10 cellular contexts compared by ENCODE assay signal in the genomic region with DNA sequence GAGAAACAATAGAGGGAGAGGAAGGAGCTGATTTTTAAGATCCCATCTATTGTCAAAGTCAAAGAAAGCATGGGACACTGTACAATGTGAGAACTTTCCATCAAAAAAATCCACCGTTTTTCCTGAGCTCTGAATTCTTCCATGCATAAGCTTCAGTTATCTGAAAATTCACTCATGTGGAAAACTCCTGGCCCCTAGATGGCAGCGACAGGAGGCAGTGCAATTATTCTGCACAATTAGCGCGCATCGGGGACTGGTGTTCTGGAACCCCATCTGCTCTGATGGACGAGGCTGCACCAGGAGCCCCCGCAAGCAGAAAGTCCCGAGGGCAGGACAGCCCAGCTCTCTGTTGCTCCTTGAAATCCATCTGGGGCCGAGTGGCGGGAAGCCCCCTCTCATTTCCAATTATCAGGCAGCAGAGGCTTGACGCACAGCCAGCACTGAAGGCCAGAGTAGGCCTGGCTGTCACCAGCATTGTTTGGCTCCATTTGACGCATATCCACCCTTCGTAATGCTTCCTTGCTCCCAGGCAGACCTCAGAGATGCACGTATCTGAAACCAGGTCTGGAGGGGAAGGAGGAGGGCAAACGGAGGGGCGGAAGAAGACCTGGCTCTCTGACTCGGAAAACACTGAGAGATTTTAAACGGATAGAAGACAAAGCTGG.
DNase-seq lines count a peak whose midpoint lies in the region; ATAC-seq and TF ChIP-seq lines count a peak whose summit lies in the region.
"Had no signal": no experiment of that assay in that cellular context is flagged by ENCODE, and none has a peak within 500 bp of the region (broad histone marks: within the 10 kb centered on the region; RNA-seq: fewer than 3 reads in every experiment).

No MANE protein-coding gene starts in this region.

- intact Hi-C loops in dorsolateral prefrontal cortex (cut with DNase I) = loop anchor here in 1 of 2 donors (10.0 kb wide), 1 partner anchor 52 kb away; no protein-coding TSS in a partner anchor
- intact Hi-C loops in upper lobe of right lung (cut with DNase I) = loop anchor here (10.0 kb wide), 1 partner anchor 52 kb away; no protein-coding TSS in a partner anchor
- intact Hi-C loops in activated T-helper 1 cell treated with anti-CD3 and anti-CD28 coated beads, Interleukin-12 subunit alpha, Interleukin-12 subunit beta, Interleukin-2, Interleukin-4 antibody, amounts not matched to agents 30 ng/mL and 10 ng/mL and 1 ng/mL, durations not matched to agents 14 hours and 24 hours and 36 hours (cut with micrococcal nuclease) = no loop called here

- peaks cover 80% of the 10 kb centered on the region for H3K4me1 ChIP-seq in mesodermal cell (ENCODE audit: control insufficient read depth, insufficient read depth, low read length, poor library complexity, severe bottlenecking)
- H3K4me1 ChIP-seq in upper lobe of right lung = peaks cover 98% of the 10 kb centered on the region

- 79 to 88% methylated on average over 15 to 18 of the region's 18 CpGs for WGBS in mesodermal cell (ENCODE audit: insufficient coverage in 2 of 2), 2 experiments

- H3K27me3 ChIP-seq in dorsolateral prefrontal cortex (no peaks in the 10 kb centered on the region), upper lobe of right lung (no peaks in the 10 kb centered on the region)

- DNase-seq in NCI-H345 (lab: John Stamatoyannopoulos, UW) (peak; percentile 10), NCI-H345 treated with DMSO at 0.1 percent for 48 hours (lab: John Stamatoyannopoulos, UW; ENCODE audit: unreplicated experiment) (no peak), dorsolateral prefrontal cortex (no peak), upper lobe of right lung (no peak), endothelial cell (ENCODE audit: low spot score) (no peak)
- no peak for DNase-seq in activated T-helper 1 cell treated with anti-CD3 and anti-CD28 coated beads, Interleukin-12 subunit alpha, Interleukin-12 subunit beta, Interleukin-2, Interleukin-4 antibody, amounts not matched to agents 30 ng/mL and 10 ng/mL and 1 ng/mL, durations not matched to agents 14 hours and 24 hours and 36 hours (ENCODE audit: low spot score)
- DNase-seq: activated CD4-positive, alpha-beta T cell treated with anti-CD3 and anti-CD28 coated beads, Interleukin-2, amount 10 ng/mL, durations not matched to agents 24 days and 14 days; AML-193 had no signal

- no peaks in the 10 kb centered on the region for H3K9me3 Mint-ChIP-seq in endothelial cell (ENCODE audit: unreplicated experiment)
- H3K9me3 Mint-ChIP-seq in activated T-helper 1 cell treated with anti-CD3 and anti-CD28 coated beads, Interleukin-12 subunit alpha, Interleukin-12 subunit beta, Interleukin-2, Interleukin-4 antibody, amounts not matched to agents 30 ng/mL and 10 ng/mL and 1 ng/mL, durations not matched to agents 14 hours and 24 hours and 36 hours = no peaks in the 10 kb centered on the region
- H3K9me3 Mint-ChIP-seq: activated CD4-positive, alpha-beta T cell treated with anti-CD3 and anti-CD28 coated beads, Interleukin-2, amount 10 ng/mL, durations not matched to agents 24 days and 14 days had no signal

- ATAC-seq in upper lobe of right lung (no peak), GM18907 (IDR thresholded peaks at IDR 0.05; ENCODE audit: unreplicated experiment) (no peak)

- peaks cover 46% of the 10 kb centered on the region for H3K4me1 Mint-ChIP-seq in endothelial cell (ENCODE audit: unreplicated experiment)
- peaks cover 16% of the 10 kb centered on the region for H3K4me1 Mint-ChIP-seq in activated T-helper 1 cell treated with anti-CD3 and anti-CD28 coated beads, Interleukin-12 subunit alpha, Interleukin-12 subunit beta, Interleukin-2, Interleukin-4 antibody, amounts not matched to agents 30 ng/mL and 10 ng/mL and 1 ng/mL, durations not matched to agents 14 hours and 24 hours and 36 hours (ENCODE audit: low read depth)

- H3K27me3 Mint-ChIP-seq in endothelial cell (ENCODE audit: unreplicated experiment) = peaks cover 9% of the 10 kb centered on the region
- no peaks in the 10 kb centered on the region for H3K27me3 Mint-ChIP-seq in activated T-helper 1 cell treated with anti-CD3 and anti-CD28 coated beads, Interleukin-12 subunit alpha, Interleukin-12 subunit beta, Interleukin-2, Interleukin-4 antibody, amounts not matched to agents 30 ng/mL and 10 ng/mL and 1 ng/mL, durations not matched to agents 14 hours and 24 hours and 36 hours (ENCODE audit: insufficient read depth)

- H3K36me3 Mint-ChIP-seq in endothelial cell (ENCODE audit: low read depth, unreplicated experiment) = no peaks in the 10 kb centered on the region
- H3K36me3 Mint-ChIP-seq in activated T-helper 1 cell treated with anti-CD3 and anti-CD28 coated beads, Interleukin-12 subunit alpha, Interleukin-12 subunit beta, Interleukin-2, Interleukin-4 antibody, amounts not matched to agents 30 ng/mL and 10 ng/mL and 1 ng/mL, durations not matched to agents 14 hours and 24 hours and 36 hours (ENCODE audit: low read depth) = no peaks in the 10 kb centered on the region

- peak in 13 of 56 donors; percentile 9 to 30 (median 14) for TF ChIP-seq CTCF in dorsolateral prefrontal cortex (IDR thresholded peaks at IDR 0.05 in 54 of 56, conservative IDR thresholded peaks at IDR 0.05 in 2 of 56; ENCODE audit: low read depth in 1 of 56, partially characterized antibody in 56 of 56)
- no peak for TF ChIP-seq CTCF in upper lobe of right lung (IDR thresholded peaks at IDR 0.05)
- TF ChIP-seq CTCF in endothelial cell (IDR thresholded peaks at IDR 0.05; ENCODE audit: unreplicated experiment) = no peak

- H3K4me3 ChIP-seq in dorsolateral prefrontal cortex (peak overlapping the region in 17 of 59 donors; percentile 0 to 37 (median 16)), mesodermal cell (ENCODE audit: extremely low read depth, insufficient read depth, low read length, poor library complexity, severe bottlenecking) (no peak overlapping the region), upper lobe of right lung (peak overlapping the region; percentile 19)

- no peak overlapping the region for H3K4me3 Mint-ChIP-seq in endothelial cell (ENCODE audit: unreplicated experiment)
- H3K4me3 Mint-ChIP-seq in activated T-helper 1 cell treated with anti-CD3 and anti-CD28 coated beads, Interleukin-12 subunit alpha, Interleukin-12 subunit beta, Interleukin-2, Interleukin-4 antibody, amounts not matched to agents 30 ng/mL and 10 ng/mL and 1 ng/mL, durations not matched to agents 14 hours and 24 hours and 36 hours = no peak overlapping the region
- H3K4me3 Mint-ChIP-seq: activated CD4-positive, alpha-beta T cell treated with anti-CD3 and anti-CD28 coated beads, Interleukin-2, amount 10 ng/mL, durations not matched to agents 24 days and 14 days had no signal

- H3K27ac Mint-ChIP-seq in endothelial cell (ENCODE audit: unreplicated experiment) = no peak overlapping the region
- H3K27ac Mint-ChIP-seq in activated T-helper 1 cell treated with anti-CD3 and anti-CD28 coated beads, Interleukin-12 subunit alpha, Interleukin-12 subunit beta, Interleukin-2, Interleukin-4 antibody, amounts not matched to agents 30 ng/mL and 10 ng/mL and 1 ng/mL, durations not matched to agents 14 hours and 24 hours and 36 hours = no peak overlapping the region
- H3K27ac Mint-ChIP-seq: activated CD4-positive, alpha-beta T cell treated with anti-CD3 and anti-CD28 coated beads, Interleukin-2, amount 10 ng/mL, durations not matched to agents 24 days and 14 days had no signal

- H3K9me3 ChIP-seq in mesodermal cell (ENCODE audit: control insufficient read depth, low read length) (no peaks in the 10 kb centered on the region), upper lobe of right lung (no peaks in the 10 kb centered on the region)

- H3K27ac ChIP-seq in dorsolateral prefrontal cortex = peak overlapping the region in 47 of 59 donors; percentile 5 to 84 (median 57)
- peak overlapping the region; percentile 29 for H3K27ac ChIP-seq in mesodermal cell (ENCODE audit: low read depth, low read length, severe bottlenecking)
- H3K27ac ChIP-seq in upper lobe of right lung = peak overlapping the region; percentile 91

- H3K36me3 ChIP-seq in mesodermal cell (ENCODE audit: control insufficient read depth, insufficient read depth, low read length) = no peaks in the 10 kb centered on the region
- H3K36me3 ChIP-seq in upper lobe of right lung = no peaks in the 10 kb centered on the region

Comparison
In these comparisons a context has a peak if more than half of its experiments do, and no peak if none do; other contexts are left out.
1. H3K27ac ChIP-seq: peak in every context shown above with its lines; median percentile 91 in upper lobe of right lung; 57 in dorsolateral prefrontal cortex; 29 in mesodermal cell.